In the genomic region with DNA sequence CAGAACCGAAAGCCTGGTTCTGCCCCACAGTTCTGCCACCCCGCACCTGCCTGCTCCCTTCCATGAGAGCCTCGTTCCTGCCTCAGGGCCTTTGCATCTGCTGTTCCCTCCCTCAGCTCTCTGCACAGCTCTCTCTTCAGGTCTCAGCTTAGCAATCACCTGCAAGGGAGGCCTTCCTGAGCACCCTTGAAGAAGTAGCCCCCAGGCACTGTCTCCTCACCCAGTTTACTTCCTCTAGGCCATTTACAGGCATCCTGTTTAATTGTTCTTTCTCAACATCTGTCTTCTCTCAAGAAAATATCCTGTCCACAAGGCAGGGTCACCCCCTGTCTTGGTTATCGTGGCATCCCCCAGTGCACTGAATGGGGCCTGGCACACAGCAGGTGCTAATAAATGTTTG, we compare ENCODE assay signal across 24 cellular contexts. TPM values are rescaled to one million over a fixed set of nuclear protein-coding genes. Genes with fewer than 3 reads are reported as not detected.
DNase-seq lines count a peak whose midpoint lies in the region; ATAC-seq, FAIRE-seq and TF ChIP-seq lines count a peak whose summit lies in the region.
"Had no signal": no experiment of that assay in that cellular context is flagged by ENCODE, and none has a peak within 500 bp of the region (broad histone marks: within the 10 kb centered on the region; RNA-seq: fewer than 3 reads in every experiment).

No MANE protein-coding gene starts in this region.

- H3K27me3 Mint-ChIP-seq in activated naive CD8-positive, alpha-beta T cell treated with anti-CD3 and anti-CD28 coated beads for 36 hours, result no peaks in the 10 kb centered on the region
- H3K27me3 Mint-ChIP-seq in activated naive CD8-positive, alpha-beta T cell treated with anti-CD3 and anti-CD28 coated beads, Interleukin-2, amount 50 U/mL, for 24 hours, result no peaks in the 10 kb centered on the region
- H3K27me3 Mint-ChIP-seq in stimulated activated naive B cell treated with anti-CD40 and anti-IgM and Interleukin-4, amounts not matched to agents 10 μg/mL and 1 μg/mL and 100 μg/mL, for 72 hours, result no peaks in the 10 kb centered on the region
- H3K27me3 Mint-ChIP-seq: T-helper 17 cell had no signal

- 36% methylated on average over 4 of the region's 4 CpGs for WGBS in GM12878 (ENCODE audit: insufficient coverage, insufficient replicate concordance, low lambda C conversion rate, missing lambda C conversion rate)
- WGBS in aorta, 2 donors, result 94 to 95% methylated on average over 4 of the region's 4 CpGs

- H3K9me3 ChIP-seq in GM12878 (replicated peaks; ENCODE audit: control insufficient read depth, insufficient read depth, low read length), result no peaks in the 10 kb centered on the region
- no peaks in the 10 kb centered on the region for H3K9me3 ChIP-seq in aorta (ENCODE audit: control insufficient read depth, low read length)
- H3K9me3 ChIP-seq: A549, right lobe of liver, SJSA1, thoracic aorta had no signal

- no peaks in the 10 kb centered on the region for H4K20me1 ChIP-seq in GM12878 (ENCODE audit: control insufficient read depth, insufficient read depth)

- H3K4me3 Mint-ChIP-seq in activated naive CD8-positive, alpha-beta T cell treated with anti-CD3 and anti-CD28 coated beads for 36 hours, result no peak overlapping the region
- H3K4me3 Mint-ChIP-seq in activated naive CD8-positive, alpha-beta T cell treated with anti-CD3 and anti-CD28 coated beads, Interleukin-2, amount 50 U/mL, for 24 hours, result no peak overlapping the region
- H3K4me3 Mint-ChIP-seq in stimulated activated naive B cell treated with anti-CD40 and anti-IgM and Interleukin-4, amounts not matched to agents 10 μg/mL and 1 μg/mL and 100 μg/mL, for 72 hours, result peak overlapping the region in 1 of 2 donors; percentile 7
- H3K4me3 Mint-ChIP-seq: T-helper 17 cell had no signal

- no peaks in the 10 kb centered on the region for H3K36me3 Mint-ChIP-seq in activated naive CD8-positive, alpha-beta T cell treated with anti-CD3 and anti-CD28 coated beads for 36 hours
- H3K36me3 Mint-ChIP-seq in activated naive CD8-positive, alpha-beta T cell treated with anti-CD3 and anti-CD28 coated beads, Interleukin-2, amount 50 U/mL, for 24 hours (ENCODE audit: low read depth), result no peaks in the 10 kb centered on the region
- peaks cover 5 to 6% of the 10 kb centered on the region in 2 donors for H3K36me3 Mint-ChIP-seq in stimulated activated naive B cell treated with anti-CD40 and anti-IgM and Interleukin-4, amounts not matched to agents 10 μg/mL and 1 μg/mL and 100 μg/mL, for 72 hours

- H3K4me3 ChIP-seq in NB4 (ENCODE audit: low read depth, low read length) (no peak overlapping the region), GM12878 (no peak overlapping the region), aorta (ENCODE audit: low read length in 2 of 2) (no peak overlapping the region)
- H3K4me3 ChIP-seq: A549, cardiac muscle cell, right lobe of liver, SJSA1, thoracic aorta had no signal

- in situ Hi-C loops in GM12878 (cut with MboI), result loop anchor here (5.0 kb wide), 1 partner anchor 366 kb away; no protein-coding TSS in a partner anchor

- no peak for DNase-seq in activated naive CD8-positive, alpha-beta T cell treated with anti-CD3 and anti-CD28 coated beads for 36 hours
- no peak for DNase-seq in activated naive CD8-positive, alpha-beta T cell treated with anti-CD3 and anti-CD28 coated beads, Interleukin-2, amount 50 U/mL, for 24 hours
- peak; percentile 80 for DNase-seq in NB4 (ENCODE audit: low read depth)
- no peak for DNase-seq in GM12878 (ENCODE audit: low read depth, low spot score)
- no peak for DNase-seq in stimulated activated naive B cell treated with anti-CD40 and anti-IgM and Interleukin-4, amounts not matched to agents 10 μg/mL and 1 μg/mL and 100 μg/mL, for 72 hours
- no peak for DNase-seq in aorta
- no peak for DNase-seq in occipital lobe (lab: John Stamatoyannopoulos, UW)
- DNase-seq: activated CD4-positive, alpha-beta T cell treated with anti-CD3 and anti-CD28 coated beads, Interleukin-2, amount 50 U/mL, for 4 hours; activated effector memory CD4-positive, alpha-beta T cell treated with anti-CD3 and anti-CD28 coated beads, Interleukin-2, amount 50 U/mL, for 16 hours; amniotic stem cell; C1 segment of cervical spinal cord; mammary epithelial cell; NCI-H146; NCI-H524; right lobe of liver; T-helper 17 cell had no signal

- H3K27ac Mint-ChIP-seq in activated naive CD8-positive, alpha-beta T cell treated with anti-CD3 and anti-CD28 coated beads for 36 hours, result peak overlapping the region; percentile 21
- H3K27ac Mint-ChIP-seq in activated naive CD8-positive, alpha-beta T cell treated with anti-CD3 and anti-CD28 coated beads, Interleukin-2, amount 50 U/mL, for 24 hours, result no peak overlapping the region
- H3K27ac Mint-ChIP-seq in stimulated activated naive B cell treated with anti-CD40 and anti-IgM and Interleukin-4, amounts not matched to agents 10 μg/mL and 1 μg/mL and 100 μg/mL, for 72 hours, result peak overlapping the region; percentile 83
- H3K27ac Mint-ChIP-seq: T-helper 17 cell had no signal

- H2AFZ ChIP-seq in GM12878 (ENCODE audit: control insufficient read depth, low read depth, low read length), result no peak overlapping the region; the same call in 1 of the 2 replicates

- RAD21 ChIA-PET in GM12878 (lab: Charles Lee; ENCODE audit: unreplicated experiment), result interaction anchor here (0.6 to 1.3 kb wide), 9 partner anchors 16 to 365 kb away, joined by 3 to 6 read pairs (median 3); no protein-coding TSS in a partner anchor

- H3K4me1 ChIP-seq in GM12878 (ENCODE audit: control insufficient read depth, insufficient read depth, low read length) (peaks cover 54% of the 10 kb centered on the region), aorta (ENCODE audit: control insufficient read depth in 1 of 2, insufficient read depth in 2 of 2, low read length in 2 of 2) (no peaks in the 10 kb centered on the region)
- H3K4me1 ChIP-seq: A549, right lobe of liver, SJSA1 had no signal

- TF ChIP-seq RAD21 in GM12878 (IDR thresholded peaks at IDR 0.05; ENCODE audit: insufficient read depth, low read depth, low read length), result no peak

- H3K27ac ChIP-seq in GM12878 (ENCODE audit: control insufficient read depth, insufficient read depth) (peak overlapping the region; percentile 1; the same call in 1 of the 2 replicates), aorta (ENCODE audit: low read depth in 1 of 2, low read length in 2 of 2) (no peak overlapping the region)
- H3K27ac ChIP-seq: A549, cardiac muscle cell, right lobe of liver, SJSA1, thoracic aorta had no signal

- SMC1A ChIA-PET in GM12878 (lab: Charles Lee; ENCODE audit: uncharacterized antibody, unreplicated experiment), result interaction anchor here (0.6 to 1.5 kb wide), 3 partner anchors 15 to 365 kb away, joined by 3 to 8 read pairs (median 3); no protein-coding TSS in a partner anchor

- POLR2A ChIA-PET in GM12878 (lab: Charles Lee), result interaction anchor here (1.5 kb wide), 1 partner anchor 76 kb away, joined by 4 read pairs; no protein-coding TSS in a partner anchor

- H3K27me3 ChIP-seq in GM12878 (replicated peaks in 1 of 2; ENCODE audit: control insufficient read depth in 2 of 2, insufficient read depth in 2 of 2, low read length in 1 of 2) (no peaks in the 10 kb centered on the region), aorta (ENCODE audit: control insufficient read depth in 1 of 2, insufficient read depth in 2 of 2, low read length in 1 of 2) (no peaks in the 10 kb centered on the region)
- H3K27me3 ChIP-seq: cardiac muscle cell, right lobe of liver, SJSA1 had no signal

- TF ChIP-seq CTCF in NB4 (IDR thresholded peaks at IDR 0.05; ENCODE audit: low read depth, low read length) (no peak), GM12878 (IDR thresholded peaks at IDR 0.05 in 2 of 3, conservative IDR thresholded peaks at IDR 0.05 in 1 of 3; ENCODE audit: control insufficient read depth in 2 of 3, extremely low read depth in 1 of 3, insufficient read depth in 1 of 3, low read depth in 3 of 3, low read length in 3 of 3) (no peak)

- H3K9me3 Mint-ChIP-seq in activated naive CD8-positive, alpha-beta T cell treated with anti-CD3 and anti-CD28 coated beads for 36 hours, result no peaks in the 10 kb centered on the region
- no peaks in the 10 kb centered on the region for H3K9me3 Mint-ChIP-seq in activated naive CD8-positive, alpha-beta T cell treated with anti-CD3 and anti-CD28 coated beads, Interleukin-2, amount 50 U/mL, for 24 hours
- peaks cover 0 to 5% of the 10 kb centered on the region in 2 donors for H3K9me3 Mint-ChIP-seq in stimulated activated naive B cell treated with anti-CD40 and anti-IgM and Interleukin-4, amounts not matched to agents 10 μg/mL and 1 μg/mL and 100 μg/mL, for 72 hours

- peaks cover 7% of the 10 kb centered on the region for H3K4me1 Mint-ChIP-seq in activated naive CD8-positive, alpha-beta T cell treated with anti-CD3 and anti-CD28 coated beads for 36 hours
- H3K4me1 Mint-ChIP-seq in activated naive CD8-positive, alpha-beta T cell treated with anti-CD3 and anti-CD28 coated beads, Interleukin-2, amount 50 U/mL, for 24 hours, result peaks cover 19% of the 10 kb centered on the region
- H3K4me1 Mint-ChIP-seq in stimulated activated naive B cell treated with anti-CD40 and anti-IgM and Interleukin-4, amounts not matched to agents 10 μg/mL and 1 μg/mL and 100 μg/mL, for 72 hours, result peaks cover 76 to 90% of the 10 kb centered on the region in 2 donors

- no peak for TF ChIP-seq EP300 in GM12878 (IDR thresholded peaks at IDR 0.05; ENCODE audit: borderline replicate concordance in 1 of 2, control insufficient read depth in 1 of 2, low read depth in 2 of 2, low read length in 2 of 2)

- CTCF ChIA-PET in GM12878 (lab: Yijun Ruan, JAX), result interaction anchor here (0.9 to 1.5 kb wide), 3 partner anchors 39 to 374 kb away, joined by 3 to 5 read pairs (median 3); no protein-coding TSS in a partner anchor

- peak overlapping the region; percentile 39 for H3K4me2 ChIP-seq in GM12878 (ENCODE audit: control insufficient read depth, insufficient read depth)
- H3K4me2 ChIP-seq: A549 had no signal

- ATAC-seq in activated naive CD8-positive, alpha-beta T cell treated with anti-CD3 and anti-CD28 coated beads, Interleukin-2, amount 50 U/mL, for 24 hours, result no peak
- peak; percentile 36 for ATAC-seq in GM12878
- no peak for ATAC-seq in stimulated activated naive B cell treated with anti-CD40 and anti-IgM and Interleukin-4, amounts not matched to agents 10 μg/mL and 1 μg/mL and 100 μg/mL, for 72 hours (replicated peaks)
- no peak for ATAC-seq in aorta (ENCODE audit: low FRiP score)
- ATAC-seq in HG02840 (IDR thresholded peaks at IDR 0.05; ENCODE audit: low FRiP score, unreplicated experiment), result no peak
- ATAC-seq: right lobe of liver, T-helper 17 cell had no signal

- H3K36me3 ChIP-seq in GM12878 (ENCODE audit: control insufficient read depth in 2 of 2, insufficient read depth in 2 of 2, low read length in 1 of 2) (no peaks in the 10 kb centered on the region), aorta (ENCODE audit: control insufficient read depth in 1 of 2, insufficient read depth in 2 of 2, low read length in 1 of 2) (no peaks in the 10 kb centered on the region)
- H3K36me3 ChIP-seq: cardiac muscle cell, right lobe of liver, SJSA1, thoracic aorta had no signal

- no TSS peak for BruUV-seq in GM12878 (replicated peaks; lab: Mats Ljungman, UMichigan)

- FAIRE-seq in GM12878 (lab: Jason Lieb, UNC), result peak; percentile 68
- FAIRE-seq: A549, frontal cortex, G401.6, keratinocyte had no signal

- no peaks in the 10 kb centered on the region for H3K79me2 ChIP-seq in GM12878 (ENCODE audit: control insufficient read depth, insufficient read depth, low read length)

- intact Hi-C loops in GM12878 (cut with micrococcal nuclease; ENCODE audit: unreplicated experiment) (loop anchor here (2.0 kb wide), 1 partner anchor 72 kb away; no protein-coding TSS in a partner anchor), aorta (cut with DNase I) (no loop called here)

- H3K9ac ChIP-seq in GM12878 (ENCODE audit: control insufficient read depth, insufficient read depth, low read length), result no peak overlapping the region

- TF ChIP-seq POLR2A in NB4 (IDR thresholded peaks at IDR 0.05; ENCODE audit: extremely low read depth, insufficient read length) (no peak), GM12878 (IDR thresholded peaks at IDR 0.05; ENCODE audit: low read depth, low read length) (no peak)

RNA-seq across cellular contexts. Expression of gene IQSEC1, which starts 13.4 kb away (rescaled TPM):
- 10 to 100 TPM; 20.1 to 22.2 TPM for total RNA-seq in activated naive CD8-positive, alpha-beta T cell treated with anti-CD3 and anti-CD28 coated beads for 36 hours
- total RNA-seq in GM12878 (2013; cell fraction: nucleolus; rRNA removed), result 241 and 274 TPM in 2 replicates
- total RNA-seq in GM12878 (2014; rRNA removed) (13.8 and 16.3 TPM in 2 replicates), GM12878 (2014; rRNA removed; fragmentation: Illumina TruSeq; extraction: Trizol) (6.4 TPM in 2 replicates), GM12878 (2021) (48.6 and 55.2 TPM in 2 replicates), aorta (10 to 100 TPM; 76.1 to 84.7 TPM), occipital lobe (14.3 TPM)
- 8.1 TPM for polyA plus RNA-seq in GM12878 (2011; ENCODE audit: low read depth)
- polyA plus RNA-seq in GM12878 (2011; rRNA removed) (4.2 and 6.7 TPM in 2 replicates), GM12878 (2014; fragmentation: Illumina TruSeq; extraction: Trizol) (10.2 and 15.1 TPM in 2 replicates), GM12878 (2014; fragmentation: Nextera tagmentation; extraction: Ambion mirVana) (1 to 10 TPM in 1 of 2 experiments, under 1 TPM in 1; 0.92 to 2.0 TPM), GM12878 (2014; rRNA removed) (17.9 and 23.3 TPM in 2 replicates), GM12878 (2016; fragmentation: Nextera tagmentation; extraction: Ambion mirVana) (1 to 10 TPM; 8.1 to 9.0 TPM), aorta (10 to 100 TPM; 12.6 to 23.7 TPM)
- polyA plus RNA-seq in GM12878 (2011; cell fraction: cytosol; rRNA removed), result 6.3 and 8.5 TPM in 2 replicates
- 45.6 and 48.9 TPM in 2 replicates for polyA plus RNA-seq in GM12878 (2011; cell fraction: nucleus; rRNA removed)
- 17.9 and 26.7 TPM in 2 replicates for polyA plus RNA-seq in GM12878 (2012)
- polyA minus RNA-seq in GM12878 (2011; rRNA and poly(A)+ RNA removed), result 14.2 and 22.2 TPM in 2 replicates
- 11.4 and 16.2 TPM in 2 replicates for polyA minus RNA-seq in GM12878 (2011; cell fraction: cytosol; rRNA and poly(A)+ RNA removed)
- polyA minus RNA-seq in GM12878 (2011; cell fraction: nucleus; rRNA and poly(A)+ RNA removed), result 53.2 and 58.7 TPM in 2 replicates
